31 cellular contexts compared by ENCODE assay signal in the genomic region with DNA sequence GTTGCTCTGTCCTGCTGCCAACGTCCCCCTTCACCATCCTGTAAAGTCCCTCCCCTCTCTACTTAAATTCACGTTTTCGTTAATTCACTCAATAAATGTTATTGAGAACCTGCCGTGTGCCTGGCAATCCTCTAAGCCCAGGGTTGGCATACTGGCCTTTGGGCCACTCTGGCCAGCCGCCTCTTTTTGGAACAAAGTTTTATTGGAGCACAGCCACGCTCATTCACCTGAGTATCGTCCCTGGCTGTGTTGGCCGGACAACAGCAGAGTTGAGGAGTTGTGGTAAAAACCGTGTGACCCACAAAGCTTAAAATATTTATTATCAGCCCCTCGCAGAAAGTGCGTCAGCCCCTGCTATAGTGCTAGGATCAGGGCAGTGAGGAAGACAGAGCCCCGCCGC.
"Had no signal": no experiment of that assay in that cellular context is flagged by ENCODE, and none has a peak within 500 bp of the region (broad histone marks: within the 10 kb centered on the region; RNA-seq: fewer than 3 reads in every experiment).

No MANE protein-coding gene starts in this region.

- H3K27ac ChIP-seq: Peyer's patch, WERI-Rb-1 had no signal

- H3K27ac Mint-ChIP-seq: activated CD8-positive, alpha-beta T cell treated with anti-CD3 and anti-CD28 coated beads, Interleukin-2, amount 10 ng/mL, durations not matched to agents 7 days and 5 days; activated naive CD4-positive, alpha-beta T cell treated with anti-CD3 and anti-CD28 coated beads, Interleukin-2, amount 10 ng/mL, durations not matched to agents 7 days and 5 days; activated naive CD8-positive, alpha-beta T cell treated with anti-CD3 and anti-CD28 coated beads, Interleukin-2, amount 50 U/mL, for 24 hours; activated T-cell treated with anti-CD3 and anti-CD28 coated beads, Interleukin-2, amount 50 U/mL, for 24 hours; activated T-helper 2 cell treated with anti-CD3 and anti-CD28 coated beads, Interferon-gamma antibody, Interleukin-2, Interleukin-4, amounts not matched to agents 10 μg/mL and 5 μg/mL and 100 μg/mL, durations not matched to agents 14 hours and 24 hours and 36 hours; T-cell had no signal

- H3K4me3 ChIP-seq: MG63, Peyer's patch had no signal

- H3K9me3 Mint-ChIP-seq: activated naive CD4-positive, alpha-beta T cell treated with anti-CD3 and anti-CD28 coated beads, Interleukin-2, amount 10 ng/mL, durations not matched to agents 7 days and 5 days; activated naive CD8-positive, alpha-beta T cell treated with anti-CD3 and anti-CD28 coated beads, Interleukin-2, amount 50 U/mL, for 24 hours; activated T-cell treated with anti-CD3 and anti-CD28 coated beads, Interleukin-2, amount 50 U/mL, for 24 hours; activated T-helper 2 cell treated with anti-CD3 and anti-CD28 coated beads, Interferon-gamma antibody, Interleukin-2, Interleukin-4, amounts not matched to agents 10 μg/mL and 5 μg/mL and 100 μg/mL, durations not matched to agents 14 hours and 24 hours and 36 hours; brain; T-cell had no signal

- ATAC-seq: activated CD8-positive, alpha-beta T cell treated with anti-CD3 and anti-CD28 coated beads, Interleukin-2, amount 10 ng/mL, durations not matched to agents 7 days and 5 days; PC-3; T-cell had no signal

- H3K4me1 ChIP-seq: Peyer's patch had no signal

- H3K4me1 Mint-ChIP-seq: activated naive CD4-positive, alpha-beta T cell treated with anti-CD3 and anti-CD28 coated beads, Interleukin-2, amount 10 ng/mL, durations not matched to agents 7 days and 5 days; activated naive CD8-positive, alpha-beta T cell treated with anti-CD3 and anti-CD28 coated beads, Interleukin-2, amount 50 U/mL, for 24 hours; T-cell had no signal

- H3K27me3 ChIP-seq: MG63, Peyer's patch had no signal

- DNase-seq: activated CD4-positive, alpha-beta T cell treated with anti-CD3 and anti-CD28 coated beads for 1 hour; activated CD4-positive, alpha-beta T cell treated with anti-CD3 and anti-CD28 coated beads for 48 hours; activated CD4-positive, alpha-beta T cell treated with anti-CD3 and anti-CD28 coated beads, Interleukin-2, amount 50 U/mL, for 48 hours; activated CD4-positive, CD25-positive, alpha-beta regulatory T cell; activated CD8-positive, alpha-beta T cell treated with anti-CD3 and anti-CD28 coated beads, Interleukin-2, amount 10 ng/mL, durations not matched to agents 7 days and 5 days; activated gamma-delta T cell; activated naive CD4-positive, alpha-beta T cell treated with anti-CD3 and anti-CD28 coated beads, Interleukin-2, amount 10 ng/mL, durations not matched to agents 7 days and 5 days; activated naive CD8-positive, alpha-beta T cell treated with anti-CD3 and anti-CD28 coated beads, Interleukin-2, amount 50 U/mL, for 24 hours; activated T-cell treated with anti-CD3 and anti-CD28 coated beads, Interleukin-2, amount 50 U/mL, for 24 hours; anterior cingulate cortex; central memory CD4-positive, alpha-beta T cell; MG63; NCI-H1048; NCI-H1105 treated with DMSO at 0.1 percent for 48 hours; NCI-H1436; NCI-H1694; NCI-H1930; NCI-H2081 treated with DMSO at 0.1 percent for 48 hours; NCI-H345; NCI-H524 treated with DMSO at 0.1 percent for 48 hours; PC-3; Peyer's patch; RPMI8226; SHP77 treated with DMSO at 0.1 percent for 48 hours; T-cell; T-helper 2 cell; T-helper 9 cell; WERI-Rb-1 had no signal

- H3K9me3 ChIP-seq: MG63, Peyer's patch had no signal

- H3K27me3 Mint-ChIP-seq: activated naive CD4-positive, alpha-beta T cell treated with anti-CD3 and anti-CD28 coated beads, Interleukin-2, amount 10 ng/mL, durations not matched to agents 7 days and 5 days; activated naive CD8-positive, alpha-beta T cell; activated naive CD8-positive, alpha-beta T cell treated with anti-CD3 and anti-CD28 coated beads, Interleukin-2, amount 50 U/mL, for 24 hours; activated T-cell treated with anti-CD3 and anti-CD28 coated beads, Interleukin-2, amount 50 U/mL, for 24 hours; brain; T-cell had no signal

- H3K4me3 Mint-ChIP-seq: activated CD8-positive, alpha-beta T cell treated with anti-CD3 and anti-CD28 coated beads, Interleukin-2, amount 10 ng/mL, durations not matched to agents 7 days and 5 days; activated naive CD4-positive, alpha-beta T cell treated with anti-CD3 and anti-CD28 coated beads, Interleukin-2, amount 10 ng/mL, durations not matched to agents 7 days and 5 days; activated naive CD8-positive, alpha-beta T cell; activated naive CD8-positive, alpha-beta T cell treated with anti-CD3 and anti-CD28 coated beads, Interleukin-2, amount 50 U/mL, for 24 hours; activated T-cell treated with anti-CD3 and anti-CD28 coated beads, Interleukin-2, amount 50 U/mL, for 24 hours; brain; T-cell had no signal
